14 cellular contexts compared by ENCODE assay signal in genomic region chr6:95599691-95600090, GRCh38. TPM values are rescaled to one million over a fixed set of nuclear protein-coding genes. Genes with fewer than 3 reads are reported as not detected.
A peak's percentile ranks its signal among the peaks of the same experiment; 100 is the strongest.
DNase-seq lines count a peak whose midpoint lies in the region.
"Had no signal": no experiment of that assay in that cellular context is flagged by ENCODE, and none has a peak within 500 bp of the region (broad histone marks: within the 10 kb centered on the region; RNA-seq: fewer than 3 reads in every experiment).

No MANE protein-coding gene starts in this region.

- H3K27me3 ChIP-seq in mesenchymal stem cell (ENCODE audit: control insufficient read depth in 1 of 2, insufficient read depth in 1 of 2, low read length in 2 of 2) = no peaks in the 10 kb centered on the region

- H3K4me2 ChIP-seq in mesenchymal stem cell (ENCODE audit: low read length, poor library complexity, severe bottlenecking) = no peak overlapping the region

- H3K23ac ChIP-seq in mesenchymal stem cell (ENCODE audit: low read length in 2 of 2) = no peak overlapping the region

- no peaks in the 10 kb centered on the region for H3K9me3 Mint-ChIP-seq in activated naive CD4-positive, alpha-beta T cell treated with anti-CD3 and anti-CD28 coated beads, Interleukin-2, amount 10 ng/mL, durations not matched to agents 7 days and 5 days

- H2BK15ac ChIP-seq in mesenchymal stem cell (ENCODE audit: low read depth, poor library complexity, severe bottlenecking) = no peak overlapping the region

- no peak overlapping the region for H3K9ac ChIP-seq in mesenchymal stem cell (ENCODE audit: low read length)

- H2BK12ac ChIP-seq in mesenchymal stem cell (ENCODE audit: low read length in 2 of 2) = peak overlapping the region in 1 of 2 experiments; percentile 84

- no peak overlapping the region for H2AK5ac ChIP-seq in mesenchymal stem cell (ENCODE audit: low read length, severe bottlenecking)

- CTCF ChIA-PET in activated naive CD4-positive, alpha-beta T cell treated with anti-CD3 and anti-CD28 coated beads, Interleukin-2, amount 10 ng/mL, durations not matched to agents 7 days and 5 days (lab: Charles Lee) = interaction anchor here (0.7 kb wide), 2 partner anchors 20 to 483 kb away, joined by 3 read pairs; no protein-coding TSS in a partner anchor

- H3K4me1 Mint-ChIP-seq in activated naive CD4-positive, alpha-beta T cell treated with anti-CD3 and anti-CD28 coated beads, Interleukin-2, amount 10 ng/mL, durations not matched to agents 7 days and 5 days = peaks cover 6% of the 10 kb centered on the region

- no peaks in the 10 kb centered on the region for H3K36me3 ChIP-seq in mesenchymal stem cell (ENCODE audit: control insufficient read depth in 1 of 2, insufficient read depth in 2 of 2, low read depth in 1 of 2, low read length in 2 of 2)

- H3K27ac ChIP-seq in mesenchymal stem cell (ENCODE audit: low read length, poor library complexity, severe bottlenecking) = no peak overlapping the region
- H3K27ac ChIP-seq: SK-N-MC had no signal

- H3K27ac Mint-ChIP-seq in activated naive CD4-positive, alpha-beta T cell treated with anti-CD3 and anti-CD28 coated beads, Interleukin-2, amount 10 ng/mL, durations not matched to agents 7 days and 5 days = peak overlapping the region; percentile 5

- H3K9me3 ChIP-seq in mesenchymal stem cell (ENCODE audit: control insufficient read depth, low read length) = no peaks in the 10 kb centered on the region

- H3K27me3 Mint-ChIP-seq in activated naive CD4-positive, alpha-beta T cell treated with anti-CD3 and anti-CD28 coated beads, Interleukin-2, amount 10 ng/mL, durations not matched to agents 7 days and 5 days = no peaks in the 10 kb centered on the region

- H3K36me3 Mint-ChIP-seq in activated naive CD4-positive, alpha-beta T cell treated with anti-CD3 and anti-CD28 coated beads, Interleukin-2, amount 10 ng/mL, durations not matched to agents 7 days and 5 days = peaks cover 22% of the 10 kb centered on the region

- no peak overlapping the region for H3K18ac ChIP-seq in mesenchymal stem cell (ENCODE audit: low read depth in 1 of 2, low read length in 2 of 2)

- H2BK5ac ChIP-seq in mesenchymal stem cell (ENCODE audit: low read depth, low read length, poor library complexity, severe bottlenecking) = no peak overlapping the region

- peak overlapping the region; percentile 34 for H2BK120ac ChIP-seq in mesenchymal stem cell (ENCODE audit: low read depth, low read length)

- no peak overlapping the region for H3K4ac ChIP-seq in mesenchymal stem cell (ENCODE audit: low read depth in 1 of 2, low read length in 2 of 2)

- no peak overlapping the region for H4K8ac ChIP-seq in mesenchymal stem cell (ENCODE audit: low read length)

- no peak overlapping the region for H4K91ac ChIP-seq in mesenchymal stem cell (ENCODE audit: low read length)

- H3K4me3 Mint-ChIP-seq in activated naive CD4-positive, alpha-beta T cell treated with anti-CD3 and anti-CD28 coated beads, Interleukin-2, amount 10 ng/mL, durations not matched to agents 7 days and 5 days = no peak overlapping the region

- H3K14ac ChIP-seq in mesenchymal stem cell (ENCODE audit: low read length in 2 of 2) = no peak overlapping the region

- no peaks in the 10 kb centered on the region for H3K4me1 ChIP-seq in mesenchymal stem cell (ENCODE audit: control insufficient read depth, insufficient read depth, low read depth, low read length)

- H3K79me1 ChIP-seq in mesenchymal stem cell (replicated peaks; ENCODE audit: low read length, poor library complexity, severe bottlenecking) = no peaks in the 10 kb centered on the region

- no peak overlapping the region for H2AFZ ChIP-seq in mesenchymal stem cell (ENCODE audit: low read depth, low read length)

- no peak overlapping the region for H3K4me3 ChIP-seq in mesenchymal stem cell (ENCODE audit: insufficient read depth in 1 of 2, low read depth in 1 of 2, low read length in 2 of 2)
- H3K4me3 ChIP-seq: SK-N-MC had no signal

- no peak for DNase-seq in activated naive CD4-positive, alpha-beta T cell treated with anti-CD3 and anti-CD28 coated beads, Interleukin-2, amount 10 ng/mL, durations not matched to agents 7 days and 5 days
- no peak for DNase-seq in activated naive CD4-positive, alpha-beta T cell treated with Interleukin-2 at 50 U/mL for 16 hours
- DNase-seq in RPMI8226 (peak; percentile 39), mesenchymal stem cell (no peak), foreskin melanocyte (no peak), glomerular visceral epithelial cell (ENCODE audit: extremely low spot score) (no peak), NCI-H2196 treated with DMSO at 0.1 percent for 48 hours (lab: John Stamatoyannopoulos, UW; ENCODE audit: unreplicated experiment) (no peak)
- DNase-seq: AML-193, HCEC 1CT, Karpas-422, NCI-H1105 treated with DMSO at 0.1 percent for 48 hours, NCI-H187, NCI-H526 had no signal

RNA-seq across cellular contexts. Expression of gene MANEA, which starts 22.4 kb away (rescaled TPM):
- polyA plus RNA-seq in mesenchymal stem cell (2013, experiment 1 of 2) = 13.9 TPM
- 15.9 TPM for polyA plus RNA-seq in mesenchymal stem cell (2013, experiment 2 of 2)
